1 cellular context compared by ENCODE assay signal in genomic region chr12:56190695-56191155, GRCh38.
TF ChIP-seq lines count a peak whose summit lies in the region.

No MANE protein-coding gene starts in this region.

TF ChIP-seq in HEK293, 187 proteins besides CTCF, POLR2A, EP300 and RAD21 (continued from another document):
- no peak for TF ChIP-seq PRDM2 (tag by site-specific recombination; IDR thresholded peaks at IDR 0.05; ENCODE audit: borderline replicate concordance)
- 0 out of 2 replicates have a peak, but pooled peaks have one; percentile 57 for TF ChIP-seq PRDM1 (tag by site-specific recombination; IDR thresholded peaks at IDR 0.05)
- no peak for TF ChIP-seq MZF1 (tag by site-specific recombination; IDR thresholded peaks at IDR 0.05; ENCODE audit: borderline replicate concordance)
- no peak for TF ChIP-seq ZEB2 (tag by site-specific recombination; IDR thresholded peaks at IDR 0.05)
- no peak for TF ChIP-seq ZNF660 (tag by site-specific recombination; IDR thresholded peaks at IDR 0.05)
- TF ChIP-seq ZBTB49 (tag by site-specific recombination; IDR thresholded peaks at IDR 0.05; ENCODE audit: low read depth) = no peak
- no peak for TF ChIP-seq ZNF704 (tag by site-specific recombination; IDR thresholded peaks at IDR 0.05)
- no peak for TF ChIP-seq ZNF311 (tag by site-specific recombination; IDR thresholded peaks at IDR 0.05; ENCODE audit: borderline replicate concordance)
